In genomic region chrX:78384486-78384885, GRCh38 we compare ENCODE assay signal across 18 cellular contexts. TPM values are rescaled to one million over a fixed set of nuclear protein-coding genes. Genes with fewer than 3 reads are reported as not detected.
A peak's percentile ranks its signal among the peaks of the same experiment; 100 is the strongest.
DNase-seq lines count a peak whose midpoint lies in the region; ATAC-seq, FAIRE-seq and TF ChIP-seq lines count a peak whose summit lies in the region.
"Had no signal": no experiment of that assay in that cellular context is flagged by ENCODE, and none has a peak within 500 bp of the region (broad histone marks: within the 10 kb centered on the region; RNA-seq: fewer than 3 reads in every experiment).

No MANE protein-coding gene starts in this region.

- no peak overlapping the region for H3K4me3 ChIP-seq in bronchial epithelial cell (ENCODE audit: low read depth, low read length)
- H3K4me3 ChIP-seq: GM12878, HAP-1 had no signal

- in situ Hi-C loops in G401 (cut with HindIII; ENCODE audit: low sequenced_read_pairs) = no loop called here

- H3K27me3 ChIP-seq in bronchial epithelial cell (ENCODE audit: control insufficient read depth, insufficient read depth, low read length) = no peaks in the 10 kb centered on the region
- no peaks in the 10 kb centered on the region for H3K27me3 ChIP-seq in foreskin keratinocyte

- H3K27ac ChIP-seq in foreskin keratinocyte = no peak overlapping the region

- peak; percentile 14 for DNase-seq in HS-27A (ENCODE audit: low read depth)
- peak; percentile 45 for DNase-seq in M059J (ENCODE audit: low read depth)
- DNase-seq in bronchial epithelial cell (ENCODE audit: low read depth) = peak; percentile 33
- DNase-seq in foreskin keratinocyte = peak in 1 of 2 donors; percentile 44
- DNase-seq in HTR-8/SVneo (ENCODE audit: insufficient read length, low spot score) = no peak
- DNase-seq in G401 (ENCODE audit: low spot score) = no peak
- no peak for DNase-seq in T-helper 2 cell
- DNase-seq: C1 segment of cervical spinal cord; Calu3; CD4-positive, alpha-beta T cell; DMS 273 treated with DMSO at 0.1 percent for 48 hours had no signal

- no peaks in the 10 kb centered on the region for H3K36me3 ChIP-seq in bronchial epithelial cell (ENCODE audit: control insufficient read depth, insufficient read depth, low read length)
- H3K36me3 ChIP-seq: HAP-1 had no signal

- peak; percentile 59 for ATAC-seq in foreskin keratinocyte
- no peak for ATAC-seq in GM18511 (IDR thresholded peaks at IDR 0.05; ENCODE audit: unreplicated experiment)
- ATAC-seq: GM12878 had no signal

- TF ChIP-seq CTCF in bronchial epithelial cell (IDR thresholded peaks at IDR 0.05; ENCODE audit: insufficient read depth, low read length, severe bottlenecking) = no peak
- TF ChIP-seq CTCF in foreskin keratinocyte (conservative IDR thresholded peaks at IDR 0.05) = no peak

- H3K4me1 ChIP-seq in foreskin keratinocyte = peaks cover 3% of the 10 kb centered on the region
- H3K4me1 ChIP-seq: HAP-1 had no signal

- FAIRE-seq in bronchial epithelial cell (lab: Jason Lieb, UNC) = no peak
- no peak for FAIRE-seq in HTR-8/SVneo (lab: Jason Lieb, UNC)
- FAIRE-seq: GM12878, GM18507, H1 had no signal

RNA-seq across cellular contexts. Expression of gene CYSLTR1, which starts 57.1 kb away (rescaled TPM):
- 2.7 and 2.8 TPM in 2 replicates for total RNA-seq in M059J (2014; rRNA removed; shearing (Covaris generic))
- total RNA-seq in bronchial epithelial cell = not detected in 2 replicates
- total RNA-seq in foreskin keratinocyte = not detected in 2 replicates
- polyA plus RNA-seq in foreskin keratinocyte = not detected in 2 replicates
- total RNA-seq in G401 (2014; rRNA removed; shearing (Covaris generic)) = 0.12 TPM in 1 of 2 replicates, not detected in the other
- total RNA-seq: A172, Calu3, Daoy had no signal

Comparison
In these comparisons a context has a peak if more than half of its experiments do, and no peak if none do; other contexts are left out.
1. DNase-seq: peak in HS-27A (single experiment), M059J (single experiment) and bronchial epithelial cell (single experiment); none in HTR-8/SVneo (single experiment), G401 (single experiment) and T-helper 2 cell (0 of 5).